In genomic region chr5:122222580-122222979, GRCh38 we compare ENCODE assay signal across 16 cellular contexts.
DNase-seq lines count a peak whose midpoint lies in the region; ATAC-seq and TF ChIP-seq lines count a peak whose summit lies in the region.
"Had no signal": no experiment of that assay in that cellular context is flagged by ENCODE, and none has a peak within 500 bp of the region (broad histone marks: within the 10 kb centered on the region; RNA-seq: fewer than 3 reads in every experiment).

No MANE protein-coding gene starts in this region.

- H3K9ac ChIP-seq in IMR-90 (ENCODE audit: low read depth, low read length), result no peak overlapping the region
- no peak overlapping the region for H3K9ac ChIP-seq in neuronal stem cell (ENCODE audit: low read depth, low read length, poor library complexity)
- H3K9ac ChIP-seq: BLaER1 treated with 17β-estradiol and CSF1 and Interleukin-3, amounts not matched to agents 10 nM and 100 nM had no signal

- dilution Hi-C loops in IMR-90 (cut with HindIII; ENCODE audit: low sequenced_read_pairs, unreplicated experiment), result no loop called here

- H2BK120ac ChIP-seq in IMR-90 (ENCODE audit: low read depth, low read length) (no peak overlapping the region), neuronal stem cell (ENCODE audit: low read depth, low read length) (no peak overlapping the region)

- H3K79me1 ChIP-seq in IMR-90 (ENCODE audit: low read depth in 1 of 2, low read length in 2 of 2) (no peaks in the 10 kb centered on the region), neuronal stem cell (ENCODE audit: low read depth, low read length) (no peaks in the 10 kb centered on the region)

- no peak for TF ChIP-seq CTCF in BE2C (IDR thresholded peaks at IDR 0.05; ENCODE audit: low read depth, low read length)
- no peak for TF ChIP-seq CTCF in IMR-90 (conservative IDR thresholded peaks at IDR 0.05; ENCODE audit: low read depth, low read length)
- no peak for TF ChIP-seq CTCF in brain microvascular endothelial cell (IDR thresholded peaks at IDR 0.05; ENCODE audit: low read depth, low read length, missing control alignments)

- H4K8ac ChIP-seq in IMR-90 (ENCODE audit: low read depth in 2 of 2, low read length in 2 of 2) (no peak overlapping the region), neuronal stem cell (ENCODE audit: low read depth, low read length) (no peak overlapping the region)

- H3K27me3 ChIP-seq in BE2C (peaks cover 12% of the 10 kb centered on the region), IMR-90 (ENCODE audit: control insufficient read depth, insufficient read depth, low read length) (no peaks in the 10 kb centered on the region), neuronal stem cell (ENCODE audit: control insufficient read depth in 3 of 3, insufficient read depth in 3 of 3, low read depth in 1 of 3, low read length in 3 of 3) (no peaks in the 10 kb centered on the region), brain microvascular endothelial cell (replicated peaks) (no peaks in the 10 kb centered on the region)
- H3K27me3 ChIP-seq: BLaER1 treated with 17β-estradiol and CSF1 and Interleukin-3, amounts not matched to agents 10 nM and 100 nM had no signal

- H2BK15ac ChIP-seq in IMR-90 (ENCODE audit: low read depth, low read length) (no peak overlapping the region), neuronal stem cell (ENCODE audit: low read length) (no peak overlapping the region)

- CTCF ChIA-PET in IMR-90 (lab: Yijun Ruan, JAX), result interaction anchor here (0.8 kb wide), 1 partner anchor 34 kb away, joined by 3 read pairs; no protein-coding TSS in a partner anchor

- H3K9me3 ChIP-seq in BE2C (no peaks in the 10 kb centered on the region), IMR-90 (ENCODE audit: control insufficient read depth, insufficient read depth, low read length) (no peaks in the 10 kb centered on the region), neuronal stem cell (replicated peaks in 1 of 2; ENCODE audit: control insufficient read depth in 2 of 2, insufficient read depth in 1 of 2, low read depth in 1 of 2, low read length in 2 of 2) (peaks cover 0 to 4% of the 10 kb centered on the region in 2 donors)
- H3K9me3 ChIP-seq: BLaER1 treated with 17β-estradiol and CSF1 and Interleukin-3, amounts not matched to agents 10 nM and 100 nM had no signal

- no peak overlapping the region for H4K91ac ChIP-seq in IMR-90 (ENCODE audit: insufficient read depth, low read depth, low read length)
- no peak overlapping the region for H4K91ac ChIP-seq in neuronal stem cell (ENCODE audit: low read depth, low read length, poor library complexity)

- H3K14ac ChIP-seq in IMR-90 (replicated peaks; ENCODE audit: low read depth, low read length) (no peak overlapping the region), neuronal stem cell (ENCODE audit: low read length) (peak overlapping the region; percentile 63)

- H3K56ac ChIP-seq in IMR-90 (ENCODE audit: extremely low read depth, insufficient read depth, low read length), result no peak overlapping the region

- H3K9me1 ChIP-seq in IMR-90 (ENCODE audit: insufficient read depth, low read length), result no peaks in the 10 kb centered on the region

- H2BK20ac ChIP-seq in IMR-90 (ENCODE audit: low read depth, low read length), result no peak overlapping the region

- in situ Hi-C loops in IMR-90 (cut with MboI; ENCODE audit: low sequenced_read_pairs) (no loop called here), brain microvascular endothelial cell (cut with HindIII; ENCODE audit: low pct_ligation_motif_present, low sequenced_read_pairs) (no loop called here)

- H2BK12ac ChIP-seq in neuronal stem cell (ENCODE audit: low read length), result no peak overlapping the region

- H2BK5ac ChIP-seq in IMR-90 (ENCODE audit: low read depth, low read length, poor library complexity, severe bottlenecking) (no peak overlapping the region), neuronal stem cell (ENCODE audit: low read length) (no peak overlapping the region)

- H4K20me1 ChIP-seq in IMR-90 (ENCODE audit: insufficient read depth, low read length), result no peaks in the 10 kb centered on the region
- H4K20me1 ChIP-seq: BLaER1 treated with 17β-estradiol and CSF1 and Interleukin-3, amounts not matched to agents 10 nM and 100 nM had no signal

- no peak overlapping the region for H3K4ac ChIP-seq in IMR-90 (ENCODE audit: low read depth, low read length)
- no peak overlapping the region for H3K4ac ChIP-seq in neuronal stem cell (ENCODE audit: low read length)

- TF ChIP-seq POLR2A in IMR-90 (IDR thresholded peaks at IDR 0.05; ENCODE audit: low read depth, low read length), result no peak

- H3K4me3 ChIP-seq in BE2C (ENCODE audit: low read depth, low read length) (no peak overlapping the region), IMR-90 (ENCODE audit: insufficient read depth, low read depth, low read length) (no peak overlapping the region), neuronal stem cell (ENCODE audit: low read length in 2 of 2) (peak overlapping the region in 1 of 2 donors; percentile 65), brain microvascular endothelial cell (ENCODE audit: low read depth, low read length) (no peak overlapping the region)
- H3K4me3 ChIP-seq: BLaER1 treated with 17β-estradiol and CSF1 and Interleukin-3, amounts not matched to agents 10 nM and 100 nM had no signal

- peak overlapping the region; percentile 50 for H2AK9ac ChIP-seq in IMR-90 (replicated peaks; ENCODE audit: low read depth, low read length, poor library complexity)

- H3K4me2 ChIP-seq in IMR-90 (ENCODE audit: low read depth, low read length), result no peak overlapping the region
- H3K4me2 ChIP-seq in neuronal stem cell (ENCODE audit: insufficient read depth, low read length, poor library complexity, severe bottlenecking), result no peak overlapping the region
- H3K4me2 ChIP-seq: BLaER1 treated with 17β-estradiol and CSF1 and Interleukin-3, amounts not matched to agents 10 nM and 100 nM had no signal

- H3K18ac ChIP-seq in IMR-90 (ENCODE audit: low read depth, low read length), result no peak overlapping the region
- H3K18ac ChIP-seq in neuronal stem cell (ENCODE audit: low read length), result peak overlapping the region; percentile 1

- H3K23ac ChIP-seq in IMR-90 (ENCODE audit: low read depth, low read length), result no peak overlapping the region
- H3K23ac ChIP-seq in neuronal stem cell (ENCODE audit: low read depth, low read length, poor library complexity), result peak overlapping the region; percentile 85

- intact Hi-C loops in IMR-90 (cut with micrococcal nuclease), result no loop called here

- no peak overlapping the region for H4K5ac ChIP-seq in IMR-90 (ENCODE audit: low read depth, low read length)

- DNase-seq in BE2C (peak; percentile 10), IMR-90 (no peak), neuronal stem cell (ENCODE audit: low spot score) (no peak), brain microvascular endothelial cell (no peak), NCI-H1417 treated with DMSO at 0.1 percent for 48 hours (lab: John Stamatoyannopoulos, UW) (no peak)
- DNase-seq: 8988T; ACHN; Calu3; CD4-positive, alpha-beta T cell; CD8-positive, alpha-beta T cell; DMS79 treated with DMSO at 0.1 percent for 48 hours; GF-D8 had no signal

- WGBS in IMR-90 (ENCODE audit: extremely low coverage in 2 of 2, insufficient read length in 1 of 2), 2 experiments, result 92% methylated on average over 4 of the region's 6 CpGs; no CpG with 5 or more reads in 1 of the 2 experiments
- WGBS in neuronal stem cell (ENCODE audit: extremely low coverage in 2 of 2, insufficient read length in 2 of 2, insufficient replicate concordance in 1 of 2), 2 donors, result no CpG with 5 or more reads among the region's 6 CpGs

- H3K27ac ChIP-seq in IMR-90 (ENCODE audit: insufficient read depth, low read length), result no peak overlapping the region
- no peak overlapping the region for H3K27ac ChIP-seq in neuronal stem cell (replicated peaks; ENCODE audit: low read length)
- no peak overlapping the region for H3K27ac ChIP-seq in brain microvascular endothelial cell
- H3K27ac ChIP-seq: BLaER1 treated with 17β-estradiol and CSF1 and Interleukin-3, amounts not matched to agents 10 nM and 100 nM; C4-2B had no signal

- no peak overlapping the region for H2AK5ac ChIP-seq in IMR-90 (ENCODE audit: low read depth, low read length)
- H2AK5ac ChIP-seq in neuronal stem cell (ENCODE audit: low read depth, low read length), result peak overlapping the region; percentile 24

- ATAC-seq in IMR-90 (ENCODE audit: low read depth) (no peak), GM19395 (IDR thresholded peaks at IDR 0.05; ENCODE audit: unreplicated experiment) (no peak)
- ATAC-seq: CD8-positive, alpha-beta T cell had no signal

- H3K36me3 ChIP-seq in BE2C (no peaks in the 10 kb centered on the region), IMR-90 (ENCODE audit: control insufficient read depth, insufficient read depth, low read length) (no peaks in the 10 kb centered on the region), neuronal stem cell (replicated peaks in 1 of 2; ENCODE audit: control insufficient read depth in 2 of 2, insufficient read depth in 2 of 2, low read length in 2 of 2) (no peaks in the 10 kb centered on the region), brain microvascular endothelial cell (replicated peaks) (no peaks in the 10 kb centered on the region)
- H3K36me3 ChIP-seq: BLaER1 treated with 17β-estradiol and CSF1 and Interleukin-3, amounts not matched to agents 10 nM and 100 nM had no signal

- no peak for TF ChIP-seq RAD21 in IMR-90 (IDR thresholded peaks at IDR 0.05; ENCODE audit: low read length)

- peak overlapping the region; percentile 51 for H2AFZ ChIP-seq in IMR-90 (replicated peaks; ENCODE audit: low read length, poor library complexity)
- no peak overlapping the region for H2AFZ ChIP-seq in neuronal stem cell (ENCODE audit: low read length)

- POLR2A ChIA-PET in IMR-90 (lab: Charles Lee; ENCODE audit: unreplicated experiment), result interaction anchor here (0.5 kb wide), 1 partner anchor 35 kb away, joined by 4 read pairs; no protein-coding TSS in a partner anchor

- no TSS peak for BruUV-seq in IMR-90 (replicated peaks; lab: Mats Ljungman, UMichigan)

- H3K4me1 ChIP-seq in BE2C, result no peaks in the 10 kb centered on the region
- H3K4me1 ChIP-seq in IMR-90 (ENCODE audit: control insufficient read depth, insufficient read depth, low read length), result no peaks in the 10 kb centered on the region
- H3K4me1 ChIP-seq in neuronal stem cell (ENCODE audit: control insufficient read depth in 2 of 2, insufficient read depth in 1 of 2, low read depth in 1 of 2, low read length in 2 of 2), result no peaks in the 10 kb centered on the region
- H3K4me1 ChIP-seq: Caco-2 had no signal

TF ChIP-seq in IMR-90, 13 proteins besides CTCF, POLR2A, EP300 and RAD21:
- TF ChIP-seq RFX5 (IDR thresholded peaks at IDR 0.05; ENCODE audit: low read depth, low read length), result no peak
- TF ChIP-seq SMC3 (IDR thresholded peaks at IDR 0.05; ENCODE audit: low read depth, low read length), result no peak
- TF ChIP-seq CHD1 (IDR thresholded peaks at IDR 0.05; ENCODE audit: low read depth, low read length), result no peak
- no peak for TF ChIP-seq MXI1 (IDR thresholded peaks at IDR 0.05; ENCODE audit: borderline replicate concordance, low read depth, low read length)
- no peak for TF ChIP-seq RCOR1 (IDR thresholded peaks at IDR 0.05; ENCODE audit: insufficient replicate concordance, low read length)
- no peak for TF ChIP-seq CEBPB (IDR thresholded peaks at IDR 0.05; ENCODE audit: low read depth, low read length)
